In genomic region chr1:224503161-224504118, GRCh38 we compare ENCODE assay signal across 8 cellular contexts.
DNase-seq lines count a peak whose midpoint lies in the region; ATAC-seq and TF ChIP-seq lines count a peak whose summit lies in the region.

No MANE protein-coding gene starts in this region.

- DNase-seq in CD1c-positive myeloid dendritic cell (ENCODE audit: extremely low spot score) (peak; percentile 92), NCI-H1694 (lab: John Stamatoyannopoulos, UW) (peak; percentile 98), erythroblast (lab: John Stamatoyannopoulos, UW) (peak; percentile 98 to 100), middle frontal gyrus (ENCODE audit: extremely low spot score, low spot score) (peak; percentile 32), type B pancreatic cell (ENCODE audit: extremely low spot score, unreplicated experiment) (peak; percentile 70)

- H3K27me3 Mint-ChIP-seq in T-helper 1 cell treated with Interleukin-12 subunit alpha and Interleukin-12 subunit beta and Interleukin-4 antibody, amounts not matched to agents 30 μg/mL and 1 μg/mL, for 36 hours (ENCODE audit: low read depth), result no peaks in the 10 kb centered on the region
- no peaks in the 10 kb centered on the region for H3K27me3 Mint-ChIP-seq in type B pancreatic cell

- TF ChIP-seq CTCF in type B pancreatic cell (conservative IDR thresholded peaks at IDR 0.05), result peak; percentile 51

- peak overlapping the region; percentile 16 for H3K4me3 Mint-ChIP-seq in T-helper 1 cell treated with Interleukin-12 subunit alpha and Interleukin-12 subunit beta and Interleukin-4 antibody, amounts not matched to agents 30 μg/mL and 1 μg/mL, for 36 hours
- peak overlapping the region; percentile 69 for H3K4me3 Mint-ChIP-seq in type B pancreatic cell

- peak overlapping the region; percentile 57 for H3K27ac Mint-ChIP-seq in T-helper 1 cell treated with Interleukin-12 subunit alpha and Interleukin-12 subunit beta and Interleukin-4 antibody, amounts not matched to agents 30 μg/mL and 1 μg/mL, for 36 hours
- peak overlapping the region; percentile 87 for H3K27ac Mint-ChIP-seq in type B pancreatic cell

- no peaks in the 10 kb centered on the region for H3K9me3 Mint-ChIP-seq in T-helper 1 cell treated with Interleukin-12 subunit alpha and Interleukin-12 subunit beta and Interleukin-4 antibody, amounts not matched to agents 30 μg/mL and 1 μg/mL, for 36 hours
- H3K9me3 Mint-ChIP-seq in type B pancreatic cell, result no peaks in the 10 kb centered on the region

- peaks cover 56% of the 10 kb centered on the region for H3K4me1 Mint-ChIP-seq in T-helper 1 cell treated with Interleukin-12 subunit alpha and Interleukin-12 subunit beta and Interleukin-4 antibody, amounts not matched to agents 30 μg/mL and 1 μg/mL, for 36 hours (ENCODE audit: low read depth)
- peaks cover 65% of the 10 kb centered on the region for H3K4me1 Mint-ChIP-seq in type B pancreatic cell (ENCODE audit: unreplicated experiment)

- peak; percentile 67 for TF ChIP-seq POLR2A in erythroblast (IDR thresholded peaks at IDR 0.05; ENCODE audit: low read length)

- ATAC-seq in GM18861 (IDR thresholded peaks at IDR 0.05; ENCODE audit: unreplicated experiment) (peak; percentile 92), HG02973 (IDR thresholded peaks at IDR 0.05; ENCODE audit: unreplicated experiment) (peak; percentile 95)

- H3K36me3 Mint-ChIP-seq in T-helper 1 cell treated with Interleukin-12 subunit alpha and Interleukin-12 subunit beta and Interleukin-4 antibody, amounts not matched to agents 30 μg/mL and 1 μg/mL, for 36 hours (ENCODE audit: low read depth), result no peaks in the 10 kb centered on the region
- no peaks in the 10 kb centered on the region for H3K36me3 Mint-ChIP-seq in type B pancreatic cell

Comparison
In these comparisons a context has a peak if more than half of its experiments do, and no peak if none do; other contexts are left out.
1. Peak in every context shown above with its lines: DNase-seq and ATAC-seq.
2. DNase-seq: peak in every context shown above with its lines; median percentile 99 in erythroblast; 98 in NCI-H1694; 92 in CD1c-positive myeloid dendritic cell; 70 in type B pancreatic cell; 32 in middle frontal gyrus.